In genomic region chr3:133444071-133444774, GRCh38 we compare ENCODE assay signal across 10 cellular contexts. TPM values are rescaled to one million over a fixed set of nuclear protein-coding genes. Genes with fewer than 3 reads are reported as not detected.
DNase-seq lines count a peak whose midpoint lies in the region; ATAC-seq, FAIRE-seq and TF ChIP-seq lines count a peak whose summit lies in the region.
"Had no signal": no experiment of that assay in that cellular context is flagged by ENCODE, and none has a peak within 500 bp of the region (broad histone marks: within the 10 kb centered on the region; RNA-seq: fewer than 3 reads in every experiment).

No MANE protein-coding gene starts in this region.

- H3K36me3 ChIP-seq in GM12878 (ENCODE audit: control insufficient read depth in 2 of 2, insufficient read depth in 2 of 2, low read length in 1 of 2): no peaks in the 10 kb centered on the region

- no peaks in the 10 kb centered on the region for H3K79me2 ChIP-seq in GM12878 (ENCODE audit: control insufficient read depth, insufficient read depth, low read length)

- no peak overlapping the region for H3K9ac ChIP-seq in GM12878 (ENCODE audit: control insufficient read depth, insufficient read depth, low read length)

- in situ Hi-C loops in GM12878 (cut with MboI): no loop called here

- TF ChIP-seq POLR2A in GM12878 (IDR thresholded peaks at IDR 0.05; ENCODE audit: low read depth, low read length): no peak

- no peak overlapping the region for H3K4me3 ChIP-seq in GM12878

- no TSS peak for BruUV-seq in GM12878 (replicated peaks; lab: Mats Ljungman, UMichigan)

- CTCF ChIA-PET in GM12878 (lab: Yijun Ruan, JAX): interaction anchor here (0.8 to 1.7 kb wide), 5 partner anchors 13 to 374 kb away, joined by 3 to 10 read pairs (median 4); partner anchors contain the start of gene CDV3

- FAIRE-seq in GM12878 (lab: Jason Lieb, UNC): no peak

- intact Hi-C loops in GM12878 (cut with micrococcal nuclease; ENCODE audit: unreplicated experiment): no loop called here

- H4K20me1 ChIP-seq in GM12878 (ENCODE audit: control insufficient read depth, insufficient read depth): no peaks in the 10 kb centered on the region

- DNase-seq in NCI-H345 (lab: John Stamatoyannopoulos, UW): peak; percentile 29
- DNase-seq in NCI-H345 treated with DMSO at 0.1 percent for 48 hours (lab: John Stamatoyannopoulos, UW; ENCODE audit: unreplicated experiment): no peak
- DNase-seq in NCI-H146 (lab: John Stamatoyannopoulos, UW): peak; percentile 92
- DNase-seq in GM12878 (ENCODE audit: low read depth, low spot score): no peak
- DNase-seq in renal cortical epithelial cell (ENCODE audit: low read depth): peak; percentile 83
- DNase-seq in stimulated activated CD4-positive, alpha-beta T cell treated with anti-CD3 and anti-CD28 coated beads, Interleukin-1b, Interleukin-23, amount 100 ng/mL, for 48 hours: no peak

- peak overlapping the region; percentile 17; the same call in 1 of the 2 replicates for H3K4me2 ChIP-seq in GM12878 (ENCODE audit: control insufficient read depth, insufficient read depth)

- POLR2A ChIA-PET in GM12878 (lab: Charles Lee): interaction anchor here (0.6 to 1.6 kb wide), 2 partner anchors 124 to 129 kb away, joined by 4 read pairs; partner anchors contain the start of gene CDV3

- SMC1A ChIA-PET in GM12878 (lab: Charles Lee; ENCODE audit: uncharacterized antibody, unreplicated experiment): interaction anchor here (0.7 to 20.4 kb wide), 6 partner anchors 8 to 134 kb away, joined by 3 to 380 read pairs (median 12); partner anchors contain the start of gene CDV3

- no peak for TF ChIP-seq EP300 in GM12878 (IDR thresholded peaks at IDR 0.05; ENCODE audit: borderline replicate concordance in 1 of 2, control insufficient read depth in 1 of 2, low read depth in 2 of 2, low read length in 2 of 2)

- no peaks in the 10 kb centered on the region for H3K27me3 ChIP-seq in GM12878 (replicated peaks in 1 of 2; ENCODE audit: control insufficient read depth in 2 of 2, insufficient read depth in 2 of 2, low read length in 1 of 2)

- peaks cover 4% of the 10 kb centered on the region; the same call in 2 of the 3 replicates for H3K9me3 ChIP-seq in GM12878 (replicated peaks; ENCODE audit: control insufficient read depth, insufficient read depth, low read length)

- TF ChIP-seq RAD21 in GM12878 (IDR thresholded peaks at IDR 0.05; ENCODE audit: insufficient read depth, low read depth, low read length): peak; percentile 56; the same call in 1 of the 2 replicates

- ATAC-seq in GM12878 (no peak), HG03432 (IDR thresholded peaks at IDR 0.05; ENCODE audit: unreplicated experiment) (no peak), HG02885 (IDR thresholded peaks at IDR 0.05; ENCODE audit: poor library complexity, unreplicated experiment) (no peak)

- peak overlapping the region; percentile 7; the same call in 1 of the 2 replicates for H3K27ac ChIP-seq in GM12878 (ENCODE audit: control insufficient read depth, insufficient read depth)

- peaks cover 65% of the 10 kb centered on the region for H3K4me1 ChIP-seq in GM12878 (ENCODE audit: control insufficient read depth, insufficient read depth, low read length)

- H2AFZ ChIP-seq in GM12878 (ENCODE audit: control insufficient read depth, low read depth, low read length): peak overlapping the region; percentile 32; the same call in 1 of the 2 replicates

- TF ChIP-seq CTCF in GM12878 (IDR thresholded peaks at IDR 0.05 in 2 of 3, conservative IDR thresholded peaks at IDR 0.05 in 1 of 3; ENCODE audit: control insufficient read depth in 2 of 3, extremely low read depth in 1 of 3, insufficient read depth in 1 of 3, low read depth in 3 of 3, low read length in 3 of 3): peak in 1 of 3 experiments; percentile 16; a peak in 1 of 6 replicates

- RAD21 ChIA-PET in GM12878 (lab: Charles Lee; ENCODE audit: unreplicated experiment): interaction anchor here (1.2 to 3.2 kb wide), 2 partner anchors 128 to 134 kb away, joined by 6 to 22 read pairs; partner anchors contain the start of gene CDV3

- WGBS in GM12878 (ENCODE audit: insufficient coverage, insufficient replicate concordance, low lambda C conversion rate, missing lambda C conversion rate): 56% methylated on average over 7 of the region's 7 CpGs

TF ChIP-seq in GM12878, 131 proteins besides CTCF, POLR2A, EP300 and RAD21:
- peak; percentile 10; the same call in 1 of the 2 replicates for TF ChIP-seq SMC3 (IDR thresholded peaks at IDR 0.05; ENCODE audit: borderline replicate concordance, low read length)
- TF ChIP-seq MEF2A (IDR thresholded peaks at IDR 0.05; ENCODE audit: insufficient read depth, low read depth, low read length): 0 out of 2 replicates have a peak, but pooled peaks have one; percentile 6
- no peak for TF ChIP-seq IKZF2 (IDR thresholded peaks at IDR 0.05)
- no peak for TF ChIP-seq CREB1 (IDR thresholded peaks at IDR 0.05; ENCODE audit: low read depth)

RNA-seq across cellular contexts. Expression of gene BFSP2, which starts 44.4 kb away (rescaled TPM):
- total RNA-seq in GM12878 (2013; cell fraction: nucleolus; rRNA removed): 0.84 TPM in 1 of 2 replicates, not detected in the other
- total RNA-seq in GM12878 (2014; rRNA removed) (9.3 and 11.3 TPM in 2 replicates), GM12878 (2014; rRNA removed; fragmentation: Illumina TruSeq; extraction: Trizol) (2.7 and 4.1 TPM in 2 replicates), GM12878 (2021) (7.1 and 8.3 TPM in 2 replicates), renal cortical epithelial cell (not detected in 2 replicates)
- 13.9 TPM for polyA plus RNA-seq in GM12878 (2011; ENCODE audit: low read depth)
- polyA plus RNA-seq in GM12878 (2011; rRNA removed) (9.1 and 10.4 TPM in 2 replicates), GM12878 (2014; fragmentation: Illumina TruSeq; extraction: Trizol) (2.2 TPM in 1 of 2 replicates, not detected in the other), GM12878 (2014; fragmentation: Nextera tagmentation; extraction: Ambion mirVana) (1 to 10 TPM; 1.5 to 6.1 TPM), GM12878 (2014; rRNA removed) (7.4 and 11.5 TPM in 2 replicates), GM12878 (2016; fragmentation: Nextera tagmentation; extraction: Ambion mirVana) (10 to 100 TPM; 15.9 to 20.4 TPM)
- 13.4 and 16.3 TPM in 2 replicates for polyA plus RNA-seq in GM12878 (2011; cell fraction: cytosol; rRNA removed)
- 8.1 TPM in 2 replicates for polyA plus RNA-seq in GM12878 (2011; cell fraction: nucleus; rRNA removed)
- 9.1 and 10.0 TPM in 2 replicates for polyA plus RNA-seq in GM12878 (2012)
- polyA minus RNA-seq in GM12878 (2011; rRNA and poly(A)+ RNA removed): 4.4 and 5.1 TPM in 2 replicates
- polyA minus RNA-seq in GM12878 (2011; cell fraction: cytosol; rRNA and poly(A)+ RNA removed): not detected in 2 replicates
- 1.3 and 1.8 TPM in 2 replicates for polyA minus RNA-seq in GM12878 (2011; cell fraction: nucleus; rRNA and poly(A)+ RNA removed)
- total RNA-seq: cerebellum, kidney epithelial cell had no signal

Comparison
In these comparisons a context has a peak if more than half of its experiments do, and no peak if none do; other contexts are left out.
1. DNase-seq: peak in NCI-H345 (single experiment), NCI-H146 (single experiment) and renal cortical epithelial cell (single experiment); none in NCI-H345 treated with DMSO at 0.1 percent for 48 hours (single experiment), GM12878 (single experiment) and stimulated activated CD4-positive, alpha-beta T cell treated with anti-CD3 and anti-CD28 coated beads, Interleukin-1b, Interleukin-23, amount 100 ng/mL, for 48 hours (single experiment).